Comparison of ENCODE assay signal across 15 cellular contexts in genomic region chr20:58898629-58899028, GRCh38. TPM values are rescaled to one million over a fixed set of nuclear protein-coding genes. Genes with fewer than 3 reads are reported as not detected.
DNase-seq lines count a peak whose midpoint lies in the region; ATAC-seq and TF ChIP-seq lines count a peak whose summit lies in the region.
"Had no signal": no experiment of that assay in that cellular context is flagged by ENCODE, and none has a peak within 500 bp of the region (broad histone marks: within the 10 kb centered on the region; RNA-seq: fewer than 3 reads in every experiment).

No MANE protein-coding gene starts in this region.

- peaks cover 24% of the 10 kb centered on the region for H3K4me1 ChIP-seq in CD8-positive, alpha-beta memory T cell (ENCODE audit: insufficient read depth, low read length)
- H3K4me1 ChIP-seq in H9 (ENCODE audit: insufficient read depth, low read length) (peaks cover 18% of the 10 kb centered on the region), endocrine pancreas (ENCODE audit: control insufficient read depth, insufficient read depth, low read length) (peaks cover 31% of the 10 kb centered on the region), neural progenitor cell (peaks cover 77% of the 10 kb centered on the region)

- H3K79me2 ChIP-seq in H9 (ENCODE audit: insufficient read depth, low read length) (peaks cover 41% of the 10 kb centered on the region; the same call in 1 of the 2 replicates), neural progenitor cell (ENCODE audit: low read depth) (peaks cover 100% of the 10 kb centered on the region)

- WGBS in H9 (ENCODE audit: extremely low coverage, insufficient read length, low lambda C conversion rate): no CpG with 5 or more reads among the region's 13 CpGs

- peaks cover 0 to 77% (median 11%) of the 10 kb centered on the region in 3 donors for H3K36me3 Mint-ChIP-seq in CD8-positive, alpha-beta memory T cell
- H3K36me3 Mint-ChIP-seq in H9 (ENCODE audit: insufficient read depth in 1 of 3, low read depth in 3 of 3): peaks cover 16 to 62% (median 34%) of the 10 kb centered on the region in 3 experiments; a peak in 6 of 7 replicates
- peaks cover 26% of the 10 kb centered on the region for H3K36me3 Mint-ChIP-seq in neural progenitor cell

- H4K20me1 ChIP-seq in H9 (ENCODE audit: control insufficient read depth, insufficient read depth, insufficient read length): peaks cover 2% of the 10 kb centered on the region
- H4K20me1 ChIP-seq in neural progenitor cell (ENCODE audit: low read depth): peaks cover 100% of the 10 kb centered on the region

- no peak overlapping the region for H4K8ac ChIP-seq in H9 (replicated peaks; ENCODE audit: insufficient read length, low read depth, low read length)

- H3K9me3 Mint-ChIP-seq in CD8-positive, alpha-beta memory T cell: no peaks in the 10 kb centered on the region
- H3K9me3 Mint-ChIP-seq in H9: no peaks in the 10 kb centered on the region
- H3K9me3 Mint-ChIP-seq in neural progenitor cell: no peaks in the 10 kb centered on the region
- H3K9me3 Mint-ChIP-seq: activated CD4-positive, alpha-beta memory T cell treated with anti-CD3 and anti-CD28 coated beads, Interleukin-2, amount 10 ng/mL, durations not matched to agents 7 days and 5 days; dendritic cell treated with granulocyte-macrophage colony-stimulating factor and Interleukin-4, amounts not matched to agents 40 ng/mL and 50 ng/mL, for 4 days had no signal

- no peak overlapping the region for H3T11ph ChIP-seq in H9 (ENCODE audit: low read length)

- CTCF ChIA-PET in CD8-positive, alpha-beta memory T cell (lab: Charles Lee): no interaction called here

- no peak overlapping the region for H3K4me3 ChIP-seq in CD8-positive, alpha-beta memory T cell (ENCODE audit: low read length)
- H3K4me3 ChIP-seq in endocrine pancreas (ENCODE audit: control insufficient read depth, insufficient read depth, low read length) (peak overlapping the region; percentile 37), neural progenitor cell (peak overlapping the region; percentile 12)

- ATAC-seq in HG03378 (IDR thresholded peaks at IDR 0.05; ENCODE audit: unreplicated experiment): no peak
- ATAC-seq: esophagus mucosa had no signal

- H2BK12ac ChIP-seq in H9 (ENCODE audit: insufficient read length, low read depth, low read length): no peak overlapping the region

- peaks cover 81 to 94% (median 94%) of the 10 kb centered on the region in 3 donors for H3K4me1 Mint-ChIP-seq in CD8-positive, alpha-beta memory T cell
- H3K4me1 Mint-ChIP-seq in H9 (peaks cover 83 to 86% of the 10 kb centered on the region in 2 experiments), neural progenitor cell (peaks cover 83% of the 10 kb centered on the region)

- DNase-seq in CD8-positive, alpha-beta memory T cell: no peak
- DNase-seq in H9: no peak
- peak; percentile 66 for DNase-seq in neural progenitor cell (ENCODE audit: low spot score)
- no peak for DNase-seq in stimulated activated CD4-positive, alpha-beta T cell treated with anti-CD3 and anti-CD28 coated beads, Interleukin-12 subunit alpha, Interleukin-12 subunit beta, amount 100 ng/mL, for 4 hours
- DNase-seq in activated CD8-positive, alpha-beta memory T cell treated with anti-CD3 and anti-CD28 coated beads for 24 hours: no peak
- DNase-seq: activated CD4-positive, alpha-beta memory T cell treated with anti-CD3 and anti-CD28 coated beads, Interleukin-2, amount 10 ng/mL, durations not matched to agents 7 days and 5 days; activated effector memory CD4-positive, alpha-beta T cell treated with Interleukin-2 at 50 U/mL for 16 hours; anterior cingulate cortex; NCI-H1930; NCI-H510A treated with DMSO at 0.1 percent for 48 hours had no signal

- peak overlapping the region in 6 of 8 donors; percentile 16 to 93 (median 44) for H3K27ac Mint-ChIP-seq in CD8-positive, alpha-beta memory T cell
- H3K27ac Mint-ChIP-seq in H9 (peak overlapping the region; percentile 23 to 76 (median 40); a peak in 6 of 7 replicates), neural progenitor cell (no peak overlapping the region)

- H2AFZ ChIP-seq in H9 (ENCODE audit: low read length) (no peak overlapping the region), neural progenitor cell (replicated peaks) (no peak overlapping the region)

- H3K27me3 Mint-ChIP-seq in CD8-positive, alpha-beta memory T cell: no peaks in the 10 kb centered on the region
- no peaks in the 10 kb centered on the region for H3K27me3 Mint-ChIP-seq in H9 (ENCODE audit: low read depth)
- no peaks in the 10 kb centered on the region for H3K27me3 Mint-ChIP-seq in neural progenitor cell (ENCODE audit: insufficient read depth, low read depth)
- H3K27me3 Mint-ChIP-seq: activated CD4-positive, alpha-beta memory T cell treated with anti-CD3 and anti-CD28 coated beads, Interleukin-2, amount 10 ng/mL, durations not matched to agents 7 days and 5 days; dendritic cell treated with granulocyte-macrophage colony-stimulating factor and Interleukin-4, amounts not matched to agents 40 ng/mL and 50 ng/mL, for 4 days had no signal

- no peak overlapping the region for H3K4ac ChIP-seq in H9 (ENCODE audit: low read depth, low read length)

- H2BK5ac ChIP-seq in H9 (ENCODE audit: insufficient read length, low read length): no peak overlapping the region

- no peaks in the 10 kb centered on the region for H3K27me3 ChIP-seq in CD8-positive, alpha-beta memory T cell (ENCODE audit: insufficient read depth, low read length, poor library complexity, severe bottlenecking)
- H3K27me3 ChIP-seq in H9 (ENCODE audit: insufficient read depth, low read length): no peaks in the 10 kb centered on the region
- H3K27me3 ChIP-seq in endocrine pancreas (ENCODE audit: control insufficient read depth, insufficient read depth, low read length): no peaks in the 10 kb centered on the region
- H3K27me3 ChIP-seq in neural progenitor cell: no peaks in the 10 kb centered on the region

- H3K36me3 ChIP-seq in CD8-positive, alpha-beta memory T cell (ENCODE audit: insufficient read depth, low read length): peaks cover 8% of the 10 kb centered on the region
- H3K36me3 ChIP-seq in endocrine pancreas (ENCODE audit: control insufficient read depth, insufficient read depth, low read length) (peaks cover 4% of the 10 kb centered on the region), neural progenitor cell (peaks cover under 1% of the 10 kb centered on the region)

- H3F3A ChIP-seq in neural progenitor cell (ENCODE audit: low read depth): peaks cover 55% of the 10 kb centered on the region

- no peaks in the 10 kb centered on the region for H3K9me3 ChIP-seq in CD8-positive, alpha-beta memory T cell (ENCODE audit: low read length)
- H3K9me3 ChIP-seq in H9 (ENCODE audit: control insufficient read depth, low read depth, low read length): no peaks in the 10 kb centered on the region
- no peaks in the 10 kb centered on the region for H3K9me3 ChIP-seq in endocrine pancreas (ENCODE audit: control insufficient read depth, low read length)
- no peaks in the 10 kb centered on the region for H3K9me3 ChIP-seq in neural progenitor cell (ENCODE audit: low read depth)

- no peak overlapping the region for H3K18ac ChIP-seq in H9 (ENCODE audit: insufficient read length, low read depth, low read length)

- H3K4me2 ChIP-seq in H9 (ENCODE audit: insufficient read depth, insufficient read length, low read length) (no peak overlapping the region), neural progenitor cell (peak overlapping the region; percentile 68)

- H3K79me1 ChIP-seq in H9 (ENCODE audit: insufficient read depth, low read depth, low read length, poor library complexity, severe bottlenecking): no peaks in the 10 kb centered on the region

- H2BK20ac ChIP-seq in H9 (ENCODE audit: low read depth, low read length, poor library complexity, severe bottlenecking): no peak overlapping the region

- H4K5ac ChIP-seq in H9 (ENCODE audit: insufficient read length, low read depth, low read length): no peak overlapping the region

- H3K23me2 ChIP-seq in H9 (ENCODE audit: insufficient read length, low read depth, low read length, poor library complexity, severe bottlenecking): no peaks in the 10 kb centered on the region

- H3K9ac ChIP-seq in H9 (ENCODE audit: extremely low read depth, insufficient read length, low read length): no peak overlapping the region
- H3K9ac ChIP-seq in endocrine pancreas (ENCODE audit: control insufficient read depth, insufficient read depth, low read length): no peak overlapping the region
- peak overlapping the region; percentile 1 for H3K9ac ChIP-seq in neural progenitor cell

- H3K56ac ChIP-seq in H9 (ENCODE audit: insufficient read length, low read depth, low read length): no peak overlapping the region

- no peak overlapping the region for H3K23ac ChIP-seq in H9 (ENCODE audit: insufficient read length, low read depth, low read length)

- no peak overlapping the region for H2BK15ac ChIP-seq in H9 (ENCODE audit: low read depth, low read length)

- TF ChIP-seq CTCF in H9 (conservative IDR thresholded peaks at IDR 0.05) (no peak), neural progenitor cell (IDR thresholded peaks at IDR 0.05) (no peak)

- H3K14ac ChIP-seq in H9 (ENCODE audit: insufficient read depth, low read length): no peak overlapping the region

- H2BK120ac ChIP-seq in H9 (ENCODE audit: low read depth, low read length, poor library complexity, severe bottlenecking): no peak overlapping the region

- peak overlapping the region in 1 of 7 donors; percentile 8 for H3K4me3 Mint-ChIP-seq in CD8-positive, alpha-beta memory T cell
- peak overlapping the region in 1 of 2 experiments; percentile 9; a peak in 2 of 5 replicates for H3K4me3 Mint-ChIP-seq in H9
- no peak overlapping the region for H3K4me3 Mint-ChIP-seq in neural progenitor cell
- H3K4me3 Mint-ChIP-seq: activated CD4-positive, alpha-beta memory T cell treated with anti-CD3 and anti-CD28 coated beads, Interleukin-2, amount 10 ng/mL, durations not matched to agents 7 days and 5 days; dendritic cell treated with granulocyte-macrophage colony-stimulating factor and Interleukin-4, amounts not matched to agents 40 ng/mL and 50 ng/mL, for 4 days had no signal

- H2AK5ac ChIP-seq in H9 (ENCODE audit: insufficient read length, low read length): no peak overlapping the region

- POLR2A ChIA-PET in CD8-positive, alpha-beta memory T cell (lab: Charles Lee): no interaction called here

- no peak overlapping the region for H3K27ac ChIP-seq in CD8-positive, alpha-beta memory T cell (ENCODE audit: low read depth, low read length)
- no peak overlapping the region for H3K27ac ChIP-seq in H9 (ENCODE audit: insufficient read length, low read depth, low read length)
- peak overlapping the region; percentile 71 for H3K27ac ChIP-seq in neural progenitor cell
- H3K27ac ChIP-seq: C4-2B had no signal

- no peak overlapping the region for H4K91ac ChIP-seq in H9 (ENCODE audit: insufficient read length, low read depth, low read length)

RNA-seq across cellular contexts. Expression of gene GNAS, which starts 46.1 kb away (rescaled TPM):
- 100 to 1,000 TPM; 637 to 666 TPM for total RNA-seq in CD8-positive, alpha-beta memory T cell
- polyA plus RNA-seq in CD8-positive, alpha-beta memory T cell: 218 TPM
- total RNA-seq in H9 (2021): 918 and 920 TPM in 2 replicates
- 794 and 973 TPM in 2 replicates for total RNA-seq in neural progenitor cell (ENCODE audit: low replicate concordance)

RNA-seq across cellular contexts. Expression of gene GNAS-AS1, which starts 47.9 kb away (rescaled TPM):
- under 1 TPM; 0.55 to 0.68 TPM for total RNA-seq in CD8-positive, alpha-beta memory T cell
- polyA plus RNA-seq in CD8-positive, alpha-beta memory T cell: not detected
- total RNA-seq in H9 (2021) (8.6 and 11.3 TPM in 2 replicates), neural progenitor cell (ENCODE audit: low replicate concordance) (5.8 and 6.4 TPM in 2 replicates)
